10 cellular contexts compared by ENCODE assay signal in the genomic region with DNA sequence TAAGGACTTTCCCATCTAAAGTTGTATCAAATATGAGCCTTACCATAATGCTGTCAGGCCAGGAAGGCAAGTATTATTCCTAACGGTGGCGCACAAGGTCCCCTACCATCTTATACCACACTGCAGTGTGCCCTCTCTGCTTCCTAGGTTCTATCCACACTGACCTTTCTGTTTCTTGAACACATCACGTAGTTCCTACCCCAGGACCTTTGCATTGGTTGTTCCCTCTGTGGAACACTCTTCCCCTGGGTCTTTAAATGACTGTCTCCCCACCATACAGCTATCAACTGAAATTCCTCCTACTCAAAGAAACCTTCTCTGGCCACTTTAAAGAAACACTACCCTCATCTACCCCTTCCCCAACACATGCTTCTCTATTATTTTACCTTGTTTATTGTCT.
"Had no signal": no experiment of that assay in that cellular context is flagged by ENCODE, and none has a peak within 500 bp of the region (broad histone marks: within the 10 kb centered on the region; RNA-seq: fewer than 3 reads in every experiment).

No MANE protein-coding gene starts in this region.

- H3K9me3 Mint-ChIP-seq: GM23338, H9, HFFc6, IgD-negative memory B cell had no signal

- H3K27ac ChIP-seq: HL-60 had no signal

- H3K4me2 ChIP-seq: GM23338 had no signal

- H3K27ac Mint-ChIP-seq: GM23338, H9, HFFc6, IgD-negative memory B cell had no signal

- H3K4me3 Mint-ChIP-seq: GM23338, H9, HFFc6, IgD-negative memory B cell had no signal

- H3K27me3 Mint-ChIP-seq: IgD-negative memory B cell had no signal

- H3K4me3 ChIP-seq: GM23338 had no signal

- H3K36me3 Mint-ChIP-seq: IgD-negative memory B cell had no signal

- ATAC-seq: GM23338, HepG2 had no signal

- DNase-seq: H9, HCEC 1CT, HFFc6, KBM-7 had no signal

- FAIRE-seq: H1, H54, HepG2 had no signal

- H2AFZ ChIP-seq: GM23338 had no signal
